In the genomic region with DNA sequence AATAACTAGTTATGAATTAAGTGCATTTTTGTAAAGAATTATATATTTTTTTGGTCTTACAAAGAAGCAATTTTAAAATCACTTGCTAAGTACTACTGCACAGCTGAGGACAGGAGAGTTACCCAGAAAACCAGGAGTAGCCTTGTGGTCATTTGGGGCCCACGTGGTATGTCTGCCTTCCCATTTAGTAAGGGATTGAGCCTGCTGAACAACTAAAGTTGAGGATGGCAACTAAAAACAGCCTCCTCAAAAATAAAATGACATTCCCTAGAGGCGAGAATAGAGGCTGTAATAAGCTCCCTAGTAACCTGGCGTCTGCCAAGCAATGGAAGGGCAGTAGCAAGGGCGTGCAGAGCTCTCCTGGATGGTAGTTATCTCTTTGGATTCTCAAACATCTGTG, we compare ENCODE assay signal across 19 cellular contexts. TPM values are rescaled to one million over a fixed set of nuclear protein-coding genes. Genes with fewer than 3 reads are reported as not detected.
DNase-seq lines count a peak whose midpoint lies in the region; ATAC-seq and TF ChIP-seq lines count a peak whose summit lies in the region.
"Had no signal": no experiment of that assay in that cellular context is flagged by ENCODE, and none has a peak within 500 bp of the region (broad histone marks: within the 10 kb centered on the region; RNA-seq: fewer than 3 reads in every experiment).

No MANE protein-coding gene starts in this region.

- DNase-seq in CD8-positive, alpha-beta T cell = no peak
- DNase-seq in T-helper 17 cell = no peak
- peak; percentile 84 for DNase-seq in myocyte (ENCODE audit: low read depth)
- DNase-seq in spleen = peak; percentile 8
- no peak for DNase-seq in uterus
- DNase-seq in vagina (ENCODE audit: extremely low spot score in 2 of 2) = no peak
- DNase-seq in natural killer cell = no peak
- DNase-seq: 8988T; ACHN; BE2C; C1 segment of cervical spinal cord; Caco-2; Calu3; CD4-positive, alpha-beta memory T cell; CD4-positive, CD25-positive, alpha-beta regulatory T cell; DMS79 treated with DMSO at 0.1 percent for 48 hours; GF-D8 had no signal

- ATAC-seq in CD8-positive, alpha-beta T cell = no peak
- ATAC-seq in T-helper 17 cell = no peak
- no peak for ATAC-seq in natural killer cell

- H3K9me3 Mint-ChIP-seq in CD8-positive, alpha-beta T cell = no peaks in the 10 kb centered on the region
- no peaks in the 10 kb centered on the region for H3K9me3 Mint-ChIP-seq in natural killer cell

- H3K27me3 ChIP-seq in CD8-positive, alpha-beta T cell (ENCODE audit: insufficient read depth, low read length) = no peaks in the 10 kb centered on the region
- H3K27me3 ChIP-seq in spleen (replicated peaks in 1 of 7) (no peaks in the 10 kb centered on the region), uterus (no peaks in the 10 kb centered on the region), vagina (no peaks in the 10 kb centered on the region)
- H3K27me3 ChIP-seq: BE2C, BLaER1 had no signal

- H3K27ac ChIP-seq in CD8-positive, alpha-beta T cell (ENCODE audit: low read depth, low read length) = no peak overlapping the region
- H3K27ac ChIP-seq in spleen = no peak overlapping the region
- H3K27ac ChIP-seq in uterus = no peak overlapping the region
- H3K27ac ChIP-seq in vagina = no peak overlapping the region
- H3K27ac ChIP-seq: BLaER1 had no signal

- peaks cover 57% of the 10 kb centered on the region for H3K4me1 Mint-ChIP-seq in CD8-positive, alpha-beta T cell (ENCODE audit: low read depth)
- H3K4me1 Mint-ChIP-seq in T-helper 17 cell (peaks cover 27% of the 10 kb centered on the region), natural killer cell (peaks cover 0 to 3% of the 10 kb centered on the region in 2 donors)

- WGBS in spleen, 5 donors = 82 to 94% (median 89%) methylated on average over 4 of the region's 4 CpGs

- H3K27ac Mint-ChIP-seq in CD8-positive, alpha-beta T cell = peak overlapping the region; percentile 29
- H3K27ac Mint-ChIP-seq in T-helper 17 cell (peak overlapping the region; percentile 80), natural killer cell (no peak overlapping the region)
- H3K27ac Mint-ChIP-seq: CD14-positive monocyte had no signal

- H3K4me1 ChIP-seq in CD8-positive, alpha-beta T cell (ENCODE audit: insufficient read depth, low read length) = peaks cover 5% of the 10 kb centered on the region
- H3K4me1 ChIP-seq in spleen (no peaks in the 10 kb centered on the region), uterus (peaks cover 0 to 2% of the 10 kb centered on the region in 2 donors), vagina (peaks cover 30% of the 10 kb centered on the region)
- H3K4me1 ChIP-seq: BE2C, BLaER1 had no signal

- intact Hi-C loops in CD8-positive, alpha-beta T cell (cut with DNase I, micrococcal nuclease) = no loop called here
- intact Hi-C loops in spleen (cut with DNase I; ENCODE audit: low total_unique reads) (no loop called here), uterus (cut with DNase I; ENCODE audit: low total_unique reads) (no loop called here), vagina (cut with DNase I) (no loop called here), natural killer cell (cut with micrococcal nuclease) (no loop called here)

- TF ChIP-seq POLR2A in spleen (IDR thresholded peaks at IDR 0.05) = no peak
- TF ChIP-seq POLR2A in uterus (IDR thresholded peaks at IDR 0.05) = no peak
- no peak for TF ChIP-seq POLR2A in vagina (IDR thresholded peaks at IDR 0.05)

- H3K4me3 Mint-ChIP-seq in CD8-positive, alpha-beta T cell = no peak overlapping the region
- no peak overlapping the region for H3K4me3 Mint-ChIP-seq in T-helper 17 cell
- no peak overlapping the region for H3K4me3 Mint-ChIP-seq in natural killer cell
- H3K4me3 Mint-ChIP-seq: CD14-positive monocyte; CD4-positive, alpha-beta memory T cell; CD4-positive, CD25-positive, alpha-beta regulatory T cell had no signal

- H3K4me3 ChIP-seq in CD8-positive, alpha-beta T cell (ENCODE audit: low read depth, low read length) = no peak overlapping the region
- H3K4me3 ChIP-seq in spleen (no peak overlapping the region), uterus (no peak overlapping the region), vagina (no peak overlapping the region)
- H3K4me3 ChIP-seq: BLaER1 had no signal

- POLR2A ChIA-PET in CD8-positive, alpha-beta T cell (lab: Charles Lee) = no interaction called here

- H3K27me3 Mint-ChIP-seq in CD8-positive, alpha-beta T cell (ENCODE audit: low read depth) = no peaks in the 10 kb centered on the region
- H3K27me3 Mint-ChIP-seq in T-helper 17 cell = no peaks in the 10 kb centered on the region
- H3K27me3 Mint-ChIP-seq in natural killer cell (ENCODE audit: low read depth in 2 of 2) = no peaks in the 10 kb centered on the region
- H3K27me3 Mint-ChIP-seq: CD4-positive, alpha-beta memory T cell; CD4-positive, CD25-positive, alpha-beta regulatory T cell had no signal

- H3K36me3 ChIP-seq in CD8-positive, alpha-beta T cell (ENCODE audit: insufficient read depth, low read length) = no peaks in the 10 kb centered on the region
- H3K36me3 ChIP-seq in spleen (no peaks in the 10 kb centered on the region), uterus (no peaks in the 10 kb centered on the region), vagina (no peaks in the 10 kb centered on the region)
- H3K36me3 ChIP-seq: BE2C, BLaER1 had no signal

- no peak for TF ChIP-seq CTCF in CD8-positive, alpha-beta T cell (IDR thresholded peaks at IDR 0.05)
- no peak for TF ChIP-seq CTCF in spleen (IDR thresholded peaks at IDR 0.05 in 8 of 11, conservative IDR thresholded peaks at IDR 0.05 in 3 of 11)
- no peak for TF ChIP-seq CTCF in uterus (IDR thresholded peaks at IDR 0.05)
- TF ChIP-seq CTCF in vagina (IDR thresholded peaks at IDR 0.05) = no peak
- no peak for TF ChIP-seq CTCF in natural killer cell (IDR thresholded peaks at IDR 0.05)

- peaks cover 15% of the 10 kb centered on the region for H3K36me3 Mint-ChIP-seq in CD8-positive, alpha-beta T cell
- H3K36me3 Mint-ChIP-seq in T-helper 17 cell (ENCODE audit: low read depth) = peaks cover 2% of the 10 kb centered on the region
- no peaks in the 10 kb centered on the region for H3K36me3 Mint-ChIP-seq in natural killer cell
- H3K36me3 Mint-ChIP-seq: CD14-positive monocyte had no signal

- CTCF ChIA-PET in CD8-positive, alpha-beta T cell (lab: Charles Lee) = no interaction called here

- H3K9me3 ChIP-seq in CD8-positive, alpha-beta T cell (ENCODE audit: low read length) = no peaks in the 10 kb centered on the region
- H3K9me3 ChIP-seq in T-helper 17 cell (ENCODE audit: control insufficient read depth, low read length, poor library complexity, severe bottlenecking) (no peaks in the 10 kb centered on the region), spleen (no peaks in the 10 kb centered on the region), uterus (no peaks in the 10 kb centered on the region), vagina (no peaks in the 10 kb centered on the region)
- H3K9me3 ChIP-seq: BE2C, BLaER1, Caco-2 had no signal

RNA-seq across cellular contexts. Expression of gene DOCK9, which starts 36.3 kb away (rescaled TPM):
- 10 to 100 TPM; 66.3 to 75.5 TPM for total RNA-seq in CD8-positive, alpha-beta T cell
- total RNA-seq in T-helper 17 cell (100 to 1,000 TPM in 1 of 2 donors, 10 to 100 TPM in 1; 95.2 to 119 TPM), myocyte (89.1 and 138 TPM in 2 replicates), spleen (10 to 100 TPM; 46.5 to 53.3 (median 48.3) TPM), uterus (100 to 1,000 TPM in 3 of 4 donors, 10 to 100 TPM in 1; 79.1 to 197 (median 107) TPM), vagina (88.4 TPM), natural killer cell (10 to 100 TPM; 31.5 to 42.5 (median 40.9) TPM)
- 44.4 TPM for polyA plus RNA-seq in myocyte (2012)
- polyA plus RNA-seq in spleen = 10 to 100 TPM in 1 of 3 donors, 1 to 10 TPM in 2; 6.9 to 14.9 (median 9.9) TPM
- polyA plus RNA-seq: CD14-positive monocyte had no signal

Comparison
In these comparisons a context has a peak if more than half of its experiments do, and no peak if none do; other contexts are left out.
1. DNase-seq: peak in myocyte (single experiment) and spleen (single experiment); none in CD8-positive, alpha-beta T cell (0 of 7), T-helper 17 cell (0 of 3), uterus (0 of 2), vagina (0 of 2) and natural killer cell (single experiment).
2. H3K27ac Mint-ChIP-seq: peak in CD8-positive, alpha-beta T cell (single experiment) and T-helper 17 cell (single experiment); none in natural killer cell (0 of 2).